In the genomic region with DNA sequence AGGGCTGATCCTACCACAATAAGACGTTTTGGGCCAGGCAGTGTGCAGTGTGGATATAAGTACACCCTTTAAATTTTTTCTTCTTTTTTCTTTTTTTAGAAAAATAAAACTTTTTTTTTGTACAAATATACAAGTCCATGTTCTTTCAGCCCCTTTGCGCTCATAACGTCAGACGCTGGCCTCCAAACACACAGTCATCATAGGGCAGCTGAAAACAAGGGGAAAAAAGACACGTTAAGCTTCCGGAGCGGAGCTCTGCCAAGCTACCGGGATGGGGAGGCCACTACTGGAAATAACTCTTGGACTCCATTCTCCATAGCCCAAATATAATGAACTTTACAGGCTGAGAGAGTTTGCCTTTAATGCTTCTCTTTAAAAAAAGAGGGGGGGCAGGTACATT, we compare ENCODE assay signal across 8 cellular contexts. TPM values are rescaled to one million over a fixed set of nuclear protein-coding genes. Genes with fewer than 3 reads are reported as not detected.
DNase-seq lines count a peak whose midpoint lies in the region; ATAC-seq and TF ChIP-seq lines count a peak whose summit lies in the region.

No MANE protein-coding gene starts in this region.

- peaks cover 56% of the 10 kb centered on the region for H3K4me1 ChIP-seq in mucosa of stomach (ENCODE audit: control insufficient read depth, insufficient read depth, low read length)

- H3K36me3 Mint-ChIP-seq in stimulated activated naive CD8-positive, alpha-beta T cell treated with anti-CD3 and anti-CD28 coated beads, Interleukin-15, Interleukin-2, amounts not matched to agents 100 ng/mL and 50 ng/mL, for 24 hours (ENCODE audit: low read depth) = peaks cover 49% of the 10 kb centered on the region

- peak overlapping the region; percentile 99 for H3K27ac Mint-ChIP-seq in stimulated activated naive CD8-positive, alpha-beta T cell treated with anti-CD3 and anti-CD28 coated beads, Interleukin-15, Interleukin-2, amounts not matched to agents 100 ng/mL and 50 ng/mL, for 24 hours

- ATAC-seq in stimulated activated naive CD8-positive, alpha-beta T cell treated with anti-CD3 and anti-CD28 coated beads, Interleukin-15, Interleukin-2, amounts not matched to agents 100 U/mL and 50 U/mL, for 24 hours = no peak

- H3K9me3 Mint-ChIP-seq in stimulated activated naive CD8-positive, alpha-beta T cell treated with anti-CD3 and anti-CD28 coated beads, Interleukin-15, Interleukin-2, amounts not matched to agents 100 ng/mL and 50 ng/mL, for 24 hours = no peaks in the 10 kb centered on the region

- H3K36me3 ChIP-seq in mucosa of stomach (ENCODE audit: control insufficient read depth, insufficient read depth, low read length) = peaks cover 34% of the 10 kb centered on the region

- H3K27me3 ChIP-seq in dorsolateral prefrontal cortex (no peaks in the 10 kb centered on the region), mucosa of stomach (ENCODE audit: control insufficient read depth, insufficient read depth, low read length) (no peaks in the 10 kb centered on the region)

- H3K9ac ChIP-seq in mucosa of stomach (ENCODE audit: low read length) = peak overlapping the region; percentile 99

- H3K27me3 Mint-ChIP-seq in stimulated activated naive CD8-positive, alpha-beta T cell treated with anti-CD3 and anti-CD28 coated beads, Interleukin-15, Interleukin-2, amounts not matched to agents 100 ng/mL and 50 ng/mL, for 24 hours = no peaks in the 10 kb centered on the region

- no peak for TF ChIP-seq CTCF in dorsolateral prefrontal cortex (IDR thresholded peaks at IDR 0.05 in 54 of 56, conservative IDR thresholded peaks at IDR 0.05 in 2 of 56; ENCODE audit: low read depth in 1 of 56, partially characterized antibody in 56 of 56)

- peak overlapping the region; percentile 99 for H3K4me3 Mint-ChIP-seq in stimulated activated naive CD8-positive, alpha-beta T cell treated with anti-CD3 and anti-CD28 coated beads, Interleukin-15, Interleukin-2, amounts not matched to agents 100 ng/mL and 50 ng/mL, for 24 hours

- intact Hi-C loops in dorsolateral prefrontal cortex (cut with DNase I) = loop anchor here in 1 of 2 donors (10.0 kb wide), 1 partner anchor 413 kb away; no protein-coding TSS in a partner anchor

- DNase-seq in stimulated activated naive CD8-positive, alpha-beta T cell treated with anti-CD3 and anti-CD28 coated beads, Interleukin-15, Interleukin-2, amounts not matched to agents 100 U/mL and 50 U/mL, for 24 hours = no peak
- DNase-seq in dorsolateral prefrontal cortex = no peak
- DNase-seq in NCI-H69 (lab: John Stamatoyannopoulos, UW) = no peak
- DNase-seq in NCI-H446 (lab: John Stamatoyannopoulos, UW) = no peak
- no peak for DNase-seq in effector CD4-positive, alpha-beta T cell
- DNase-seq in NK-92 (lab: John Stamatoyannopoulos, UW; ENCODE audit: unreplicated experiment) = no peak

- no peaks in the 10 kb centered on the region for H3K9me3 ChIP-seq in mucosa of stomach (ENCODE audit: control insufficient read depth, low read length)

- H3K4me3 ChIP-seq in dorsolateral prefrontal cortex (peak overlapping the region; percentile 58 to 94 (median 82)), mucosa of stomach (ENCODE audit: low read length) (peak overlapping the region; percentile 98)

- peak overlapping the region in 58 of 59 donors; percentile 11 to 100 (median 99) for H3K27ac ChIP-seq in dorsolateral prefrontal cortex

- peaks cover 80% of the 10 kb centered on the region for H3K4me1 Mint-ChIP-seq in stimulated activated naive CD8-positive, alpha-beta T cell treated with anti-CD3 and anti-CD28 coated beads, Interleukin-15, Interleukin-2, amounts not matched to agents 100 ng/mL and 50 ng/mL, for 24 hours (ENCODE audit: low read depth)

RNA-seq across cellular contexts. Expression of a gene that starts 2.7 kb away (rescaled TPM):
- 100 to 1,000 TPM in 34 of 120 experiments, 10 to 100 TPM in 86; 38.8 to 167 (median 81.3) TPM for total RNA-seq in dorsolateral prefrontal cortex
